Comparison of ENCODE assay signal across 1 cellular context in the genomic region with DNA sequence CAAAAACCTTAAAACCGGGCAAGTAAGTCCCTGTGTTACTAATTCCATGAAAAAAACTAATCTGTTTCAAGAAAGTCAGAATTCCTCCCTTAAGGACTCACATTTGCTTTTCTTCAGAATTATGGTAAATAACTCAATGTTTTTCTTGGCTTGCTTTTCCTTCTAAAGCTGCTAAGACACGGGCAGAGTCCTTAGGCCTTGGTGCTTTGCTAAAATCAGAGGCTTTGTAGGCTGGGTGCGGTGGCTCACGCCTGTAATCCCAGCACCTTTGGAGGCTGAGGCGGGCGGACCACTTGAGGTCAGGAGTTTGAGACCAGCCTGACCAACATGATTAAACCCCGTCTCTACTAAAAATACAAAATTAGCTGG.
TF ChIP-seq lines count a peak whose summit lies in the region.

No MANE protein-coding gene starts in this region.

TF ChIP-seq in IMR-90, 13 proteins besides CTCF, POLR2A, EP300 and RAD21:
- TF ChIP-seq, protein P1, sequence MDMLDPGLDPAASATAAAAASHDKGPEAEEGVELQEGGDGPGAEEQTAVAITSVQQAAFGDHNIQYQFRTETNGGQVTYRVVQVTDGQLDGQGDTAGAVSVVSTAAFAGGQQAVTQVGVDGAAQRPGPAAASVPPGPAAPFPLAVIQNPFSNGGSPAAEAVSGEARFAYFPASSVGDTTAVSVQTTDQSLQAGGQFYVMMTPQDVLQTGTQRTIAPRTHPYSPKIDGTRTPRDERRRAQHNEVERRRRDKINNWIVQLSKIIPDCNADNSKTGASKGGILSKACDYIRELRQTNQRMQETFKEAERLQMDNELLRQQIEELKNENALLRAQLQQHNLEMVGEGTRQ (IDR thresholded peaks at IDR 0.05; ENCODE audit: low read depth, low read length), result no peak
- TF ChIP-seq BHLHE40 (IDR thresholded peaks at IDR 0.05; ENCODE audit: low read depth, low read length) (no peak), MXI1 (IDR thresholded peaks at IDR 0.05; ENCODE audit: borderline replicate concordance, low read depth, low read length) (no peak), MAFK (IDR thresholded peaks at IDR 0.05; ENCODE audit: low read depth, low read length) (no peak), CHD1 (IDR thresholded peaks at IDR 0.05; ENCODE audit: low read depth, low read length) (no peak), RCOR1 (IDR thresholded peaks at IDR 0.05; ENCODE audit: insufficient replicate concordance, low read length) (no peak), MAZ (IDR thresholded peaks at IDR 0.05; ENCODE audit: borderline replicate concordance, low read depth, low read length) (no peak), RFX5 (IDR thresholded peaks at IDR 0.05; ENCODE audit: low read depth, low read length) (no peak), CEBPB (IDR thresholded peaks at IDR 0.05; ENCODE audit: low read depth, low read length) (no peak), SMC3 (IDR thresholded peaks at IDR 0.05; ENCODE audit: low read depth, low read length) (no peak), ELK1 (IDR thresholded peaks at IDR 0.05; ENCODE audit: borderline replicate concordance, low read depth, low read length) (no peak), NFE2L2 (IDR thresholded peaks at IDR 0.05; ENCODE audit: low read depth, low read length) (no peak), FOS (IDR thresholded peaks at IDR 0.05; ENCODE audit: low read depth, low read length) (no peak)
